8 cellular contexts compared by ENCODE assay signal in the genomic region with DNA sequence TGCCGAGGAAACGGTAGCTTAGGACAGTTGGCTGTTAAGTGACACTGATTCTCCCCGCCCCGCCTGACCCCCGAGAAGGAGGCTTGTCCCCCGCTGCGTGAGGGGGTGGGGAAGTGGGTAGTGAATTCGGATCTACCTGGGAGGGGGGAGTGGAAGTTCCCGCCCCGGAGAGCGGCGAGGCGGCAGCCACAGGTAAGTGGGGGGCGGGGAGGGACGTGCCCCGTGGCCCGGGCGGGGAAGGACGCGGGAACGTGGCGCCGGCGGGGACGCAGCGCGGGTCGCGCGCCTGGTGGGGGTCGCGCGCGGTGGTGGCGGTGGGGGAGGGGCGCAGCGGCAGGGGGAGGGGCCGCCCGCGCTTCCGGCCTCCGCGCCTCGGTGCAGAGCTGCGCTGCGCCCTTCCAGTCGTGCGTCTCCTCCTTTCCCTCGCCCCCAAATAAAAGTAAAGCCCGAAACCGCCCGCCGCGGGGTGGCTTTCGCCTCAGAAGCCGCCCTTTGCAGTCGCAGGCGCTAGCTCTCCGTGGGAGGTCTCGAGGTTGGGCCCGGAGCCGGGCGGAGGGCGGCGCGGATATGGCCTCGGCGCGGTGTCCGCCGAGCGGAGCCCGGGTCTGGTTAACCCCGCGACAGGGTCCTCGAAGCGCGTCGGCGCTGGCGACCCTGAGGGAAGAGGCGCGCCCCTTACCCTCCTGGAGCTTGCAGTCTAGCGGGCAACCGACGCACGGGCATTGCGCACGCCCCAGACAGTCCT. TPM values are rescaled to one million over a fixed set of nuclear protein-coding genes. Genes with fewer than 3 reads are reported as not detected.
DNase-seq lines count a peak whose midpoint lies in the region; ATAC-seq and TF ChIP-seq lines count a peak whose summit lies in the region.

No MANE protein-coding gene starts in this region.

- H3K9me3 ChIP-seq in muscle layer of duodenum (ENCODE audit: control insufficient read depth in 1 of 2, low read length in 2 of 2), result no peaks in the 10 kb centered on the region

- ATAC-seq in GM18502 (IDR thresholded peaks at IDR 0.05; ENCODE audit: poor library complexity, unreplicated experiment) (peak; percentile 40), HG02938 (IDR thresholded peaks at IDR 0.05; ENCODE audit: unreplicated experiment) (peak; percentile 38)
- ATAC-seq in stimulated activated memory B cell treated with anti-CD40 and anti-IgM and Interleukin-4, amounts not matched to agents 10 μg/mL and 1 μg/mL and 100 μg/mL, for 72 hours, result peak; percentile 82

- DNase-seq in 8988T (peak; percentile 38), NCI-H69 (lab: John Stamatoyannopoulos, UW) (peak; percentile 98), epithelial cell of proximal tubule (ENCODE audit: low read depth) (no peak)
- peak; percentile 82 for DNase-seq in activated CD8-positive, alpha-beta memory T cell treated with anti-CD3 and anti-CD28 coated beads, Interleukin-2, amount 50 U/mL, for 4 hours

- peak overlapping the region; percentile 98 for H3K4me3 Mint-ChIP-seq in stimulated activated memory B cell treated with anti-CD40 and anti-IgM and Interleukin-4, amounts not matched to agents 10 μg/mL and 1 μg/mL and 100 μg/mL, for 72 hours

- H3K9me3 Mint-ChIP-seq in stimulated activated memory B cell treated with anti-CD40 and anti-IgM and Interleukin-4, amounts not matched to agents 10 μg/mL and 1 μg/mL and 100 μg/mL, for 72 hours, result peaks cover 4% of the 10 kb centered on the region

- H3K27ac ChIP-seq in muscle layer of duodenum (ENCODE audit: low read length), result no peak overlapping the region

- TF ChIP-seq CTCF in epithelial cell of proximal tubule (conservative IDR thresholded peaks at IDR 0.05; ENCODE audit: low read depth, low read length), result no peak

- H3K27me3 ChIP-seq in muscle layer of duodenum (ENCODE audit: low read depth, low read length), result no peaks in the 10 kb centered on the region

- H3K4me3 ChIP-seq in epithelial cell of proximal tubule (ENCODE audit: low read depth, low read length) (peak overlapping the region; percentile 86), muscle layer of duodenum (ENCODE audit: low read depth in 1 of 2, low read length in 2 of 2) (peak overlapping the region; percentile 61 to 99)

- H3K4me1 ChIP-seq in muscle layer of duodenum (ENCODE audit: control insufficient read depth in 1 of 2, insufficient read depth in 2 of 2, low read length in 2 of 2), result peaks cover 0 to 12% of the 10 kb centered on the region in 2 donors

- no peaks in the 10 kb centered on the region for H3K27me3 Mint-ChIP-seq in stimulated activated memory B cell treated with anti-CD40 and anti-IgM and Interleukin-4, amounts not matched to agents 10 μg/mL and 1 μg/mL and 100 μg/mL, for 72 hours

- peaks cover 38% of the 10 kb centered on the region for H3K4me1 Mint-ChIP-seq in stimulated activated memory B cell treated with anti-CD40 and anti-IgM and Interleukin-4, amounts not matched to agents 10 μg/mL and 1 μg/mL and 100 μg/mL, for 72 hours

- H3K36me3 Mint-ChIP-seq in stimulated activated memory B cell treated with anti-CD40 and anti-IgM and Interleukin-4, amounts not matched to agents 10 μg/mL and 1 μg/mL and 100 μg/mL, for 72 hours, result no peaks in the 10 kb centered on the region

- H3K36me3 ChIP-seq in muscle layer of duodenum (ENCODE audit: control insufficient read depth in 1 of 2, insufficient read depth in 2 of 2, low read length in 2 of 2), result no peaks in the 10 kb centered on the region

- peak overlapping the region; percentile 97 for H3K27ac Mint-ChIP-seq in stimulated activated memory B cell treated with anti-CD40 and anti-IgM and Interleukin-4, amounts not matched to agents 10 μg/mL and 1 μg/mL and 100 μg/mL, for 72 hours

RNA-seq across cellular contexts. Expression of a gene that starts 0.4 kb away (rescaled TPM):
- total RNA-seq in epithelial cell of proximal tubule, result 7.8 and 14.7 TPM in 2 replicates
